ENCODE assay signal across 13 cellular contexts in genomic region chr2:143246246-143246645, GRCh38.
DNase-seq lines count a peak whose midpoint lies in the region; ATAC-seq and TF ChIP-seq lines count a peak whose summit lies in the region.
"Had no signal": no experiment of that assay in that cellular context is flagged by ENCODE, and none has a peak within 500 bp of the region (broad histone marks: within the 10 kb centered on the region; RNA-seq: fewer than 3 reads in every experiment).

No MANE protein-coding gene starts in this region.

- H3K4me3 Mint-ChIP-seq in activated naive CD4-positive, alpha-beta T cell treated with anti-CD3 and anti-CD28 coated beads for 36 hours: no peak overlapping the region
- H3K4me3 Mint-ChIP-seq in stimulated activated effector memory CD8-positive, alpha-beta T cell treated with anti-CD3 and anti-CD28 coated beads, Interleukin-12 subunit alpha, Interleukin-12 subunit beta, amount 100 ng/mL, for 72 hours: no peak overlapping the region
- H3K4me3 Mint-ChIP-seq in stimulated activated naive B cell treated with anti-CD40 and anti-IgM and Interleukin-4, amounts not matched to agents 10 μg/mL and 1 μg/mL and 100 μg/mL, for 72 hours: no peak overlapping the region
- H3K4me3 Mint-ChIP-seq: IgD-negative memory B cell had no signal

- peaks cover 8 to 11% of the 10 kb centered on the region in 2 donors for H3K36me3 Mint-ChIP-seq in activated naive CD4-positive, alpha-beta T cell treated with anti-CD3 and anti-CD28 coated beads, Interleukin-2, amount 50 U/mL, for 72 hours
- H3K36me3 Mint-ChIP-seq in activated naive CD4-positive, alpha-beta T cell treated with anti-CD3 and anti-CD28 coated beads for 36 hours (ENCODE audit: low read depth): peaks cover 12% of the 10 kb centered on the region
- peaks cover 18% of the 10 kb centered on the region for H3K36me3 Mint-ChIP-seq in stimulated activated effector memory CD8-positive, alpha-beta T cell treated with anti-CD3 and anti-CD28 coated beads, Interleukin-12 subunit alpha, Interleukin-12 subunit beta, amount 100 ng/mL, for 72 hours
- H3K36me3 Mint-ChIP-seq in stimulated activated naive B cell treated with anti-CD40 and anti-IgM and Interleukin-4, amounts not matched to agents 10 μg/mL and 1 μg/mL and 100 μg/mL, for 72 hours: peaks cover 12 to 15% of the 10 kb centered on the region in 2 donors

- TF ChIP-seq CTCF in DND-41 (IDR thresholded peaks at IDR 0.05; ENCODE audit: borderline replicate concordance, extremely low read depth, low read length, poor library complexity, severe bottlenecking) (no peak), Loucy (conservative IDR thresholded peaks at IDR 0.05; ENCODE audit: low read length) (no peak)

- intact Hi-C loops in activated naive CD4-positive, alpha-beta T cell treated with anti-CD3 and anti-CD28 coated beads for 36 hours (cut with micrococcal nuclease): no loop called here

- H3K4me3 ChIP-seq in DND-41 (ENCODE audit: low read depth in 1 of 2, low read length in 2 of 2) (no peak overlapping the region), Loucy (ENCODE audit: low read length, poor library complexity, severe bottlenecking) (no peak overlapping the region)
- H3K4me3 ChIP-seq: A549, BLaER1, HAP-1 had no signal

- peaks cover 20% of the 10 kb centered on the region for H3K4me1 ChIP-seq in DND-41 (ENCODE audit: insufficient read depth, low read length)
- H3K4me1 ChIP-seq in Loucy (ENCODE audit: insufficient read depth, low read length, poor library complexity, severe bottlenecking): peaks cover 47% of the 10 kb centered on the region
- H3K4me1 ChIP-seq: A549, BLaER1 had no signal

- CTCF ChIA-PET in activated naive CD4-positive, alpha-beta T cell treated with anti-CD3 and anti-CD28 coated beads for 36 hours (lab: Charles Lee): interaction anchor here (0.6 to 2.9 kb wide), 4 partner anchors 12 to 135 kb away, joined by 3 to 17 read pairs (median 9); no protein-coding TSS in a partner anchor

- no peaks in the 10 kb centered on the region for H3K27me3 Mint-ChIP-seq in activated naive CD4-positive, alpha-beta T cell treated with anti-CD3 and anti-CD28 coated beads for 36 hours (ENCODE audit: low read depth)
- H3K27me3 Mint-ChIP-seq in stimulated activated naive B cell treated with anti-CD40 and anti-IgM and Interleukin-4, amounts not matched to agents 10 μg/mL and 1 μg/mL and 100 μg/mL, for 72 hours: no peaks in the 10 kb centered on the region
- H3K27me3 Mint-ChIP-seq: IgD-negative memory B cell had no signal

- H3F3A ChIP-seq in Loucy (ENCODE audit: low read depth): no peaks in the 10 kb centered on the region

- H3K27ac ChIP-seq in DND-41 (ENCODE audit: low read length): peak overlapping the region; percentile 18; the same call in 1 of the 2 replicates
- H3K27ac ChIP-seq: A549, BLaER1 had no signal

- H3K79me2 ChIP-seq in DND-41 (ENCODE audit: insufficient read depth, low read length) (peaks cover 98% of the 10 kb centered on the region), Loucy (ENCODE audit: insufficient read depth, low read length) (peaks cover 53% of the 10 kb centered on the region)

- H4K20me1 ChIP-seq in DND-41 (ENCODE audit: insufficient read depth, low read length) (no peaks in the 10 kb centered on the region), Loucy (ENCODE audit: insufficient read depth, low read length, poor library complexity, severe bottlenecking) (peaks cover 12% of the 10 kb centered on the region)
- H4K20me1 ChIP-seq: BLaER1 had no signal

- H3K36me3 ChIP-seq in DND-41 (ENCODE audit: insufficient read depth, low read length) (peaks cover 78% of the 10 kb centered on the region), Loucy (ENCODE audit: insufficient read depth, low read length) (peaks cover 24% of the 10 kb centered on the region)
- H3K36me3 ChIP-seq: HAP-1 had no signal

- no peaks in the 10 kb centered on the region for H3K9me2 ChIP-seq in Loucy (replicated peaks; ENCODE audit: low read depth, low read length)

- H3K27ac Mint-ChIP-seq in activated naive CD4-positive, alpha-beta T cell treated with anti-CD3 and anti-CD28 coated beads, Interleukin-2, amount 50 U/mL, for 72 hours: no peak overlapping the region
- no peak overlapping the region for H3K27ac Mint-ChIP-seq in activated naive CD4-positive, alpha-beta T cell treated with anti-CD3 and anti-CD28 coated beads for 36 hours
- no peak overlapping the region for H3K27ac Mint-ChIP-seq in stimulated activated effector memory CD8-positive, alpha-beta T cell treated with anti-CD3 and anti-CD28 coated beads, Interleukin-12 subunit alpha, Interleukin-12 subunit beta, amount 100 ng/mL, for 72 hours
- H3K27ac Mint-ChIP-seq in stimulated activated naive B cell treated with anti-CD40 and anti-IgM and Interleukin-4, amounts not matched to agents 10 μg/mL and 1 μg/mL and 100 μg/mL, for 72 hours: no peak overlapping the region

- H2AFZ ChIP-seq in DND-41 (ENCODE audit: low read depth, low read length) (no peak overlapping the region), Loucy (ENCODE audit: low read length) (no peak overlapping the region)

- no peak overlapping the region for H3K4me2 ChIP-seq in DND-41 (ENCODE audit: insufficient read depth, low read length)
- peak overlapping the region; percentile 75 for H3K4me2 ChIP-seq in Loucy (ENCODE audit: low read depth, low read length, poor library complexity, severe bottlenecking)
- H3K4me2 ChIP-seq: A549, BLaER1 had no signal

- peaks cover 29% of the 10 kb centered on the region for H3K4me1 Mint-ChIP-seq in activated naive CD4-positive, alpha-beta T cell treated with anti-CD3 and anti-CD28 coated beads for 36 hours (ENCODE audit: low read depth)
- H3K4me1 Mint-ChIP-seq in stimulated activated effector memory CD8-positive, alpha-beta T cell treated with anti-CD3 and anti-CD28 coated beads, Interleukin-12 subunit alpha, Interleukin-12 subunit beta, amount 100 ng/mL, for 72 hours: peaks cover 12% of the 10 kb centered on the region
- peaks cover 5 to 9% of the 10 kb centered on the region in 2 donors for H3K4me1 Mint-ChIP-seq in stimulated activated naive B cell treated with anti-CD40 and anti-IgM and Interleukin-4, amounts not matched to agents 10 μg/mL and 1 μg/mL and 100 μg/mL, for 72 hours

- H3K9me3 Mint-ChIP-seq in activated naive CD4-positive, alpha-beta T cell treated with anti-CD3 and anti-CD28 coated beads, Interleukin-2, amount 50 U/mL, for 72 hours: no peaks in the 10 kb centered on the region
- H3K9me3 Mint-ChIP-seq in activated naive CD4-positive, alpha-beta T cell treated with anti-CD3 and anti-CD28 coated beads for 36 hours: no peaks in the 10 kb centered on the region
- H3K9me3 Mint-ChIP-seq in stimulated activated effector memory CD8-positive, alpha-beta T cell treated with anti-CD3 and anti-CD28 coated beads, Interleukin-12 subunit alpha, Interleukin-12 subunit beta, amount 100 ng/mL, for 72 hours: no peaks in the 10 kb centered on the region
- no peaks in the 10 kb centered on the region for H3K9me3 Mint-ChIP-seq in stimulated activated naive B cell treated with anti-CD40 and anti-IgM and Interleukin-4, amounts not matched to agents 10 μg/mL and 1 μg/mL and 100 μg/mL, for 72 hours
- H3K9me3 Mint-ChIP-seq: IgD-negative memory B cell had no signal

- no peak for DNase-seq in activated naive CD4-positive, alpha-beta T cell treated with anti-CD3 and anti-CD28 coated beads, Interleukin-2, amount 50 U/mL, for 72 hours (ENCODE audit: low spot score in 2 of 2)
- DNase-seq in activated naive CD4-positive, alpha-beta T cell treated with anti-CD3 and anti-CD28 coated beads for 36 hours: no peak
- DNase-seq in DND-41 (no peak), COLO829 (ENCODE audit: low spot score) (no peak)
- DNase-seq in stimulated activated effector memory CD8-positive, alpha-beta T cell treated with anti-CD3 and anti-CD28 coated beads, Interleukin-12 subunit alpha, Interleukin-12 subunit beta, amount 100 ng/mL, for 72 hours (ENCODE audit: low spot score in 2 of 2): no peak
- DNase-seq in stimulated activated naive B cell treated with anti-CD40 and anti-IgM and Interleukin-4, amounts not matched to agents 10 μg/mL and 1 μg/mL and 100 μg/mL, for 72 hours: no peak
- DNase-seq: DMS79, EL had no signal

- H3K27me3 ChIP-seq in DND-41 (ENCODE audit: insufficient read depth, low read length, poor library complexity) (no peaks in the 10 kb centered on the region), Loucy (ENCODE audit: insufficient read depth, low read length, poor library complexity, severe bottlenecking) (no peaks in the 10 kb centered on the region)
- H3K27me3 ChIP-seq: BLaER1 had no signal

- no peaks in the 10 kb centered on the region for H3K9me3 ChIP-seq in DND-41 (ENCODE audit: insufficient read depth, low read length, severe bottlenecking)
- no peaks in the 10 kb centered on the region for H3K9me3 ChIP-seq in Loucy (ENCODE audit: insufficient read depth, low read depth, low read length)
- H3K9me3 ChIP-seq: A549, BLaER1, HAP-1 had no signal

- no peak overlapping the region for H3K9ac ChIP-seq in DND-41 (ENCODE audit: low read depth, low read length)
- no peak overlapping the region for H3K9ac ChIP-seq in Loucy (ENCODE audit: low read depth, low read length, poor library complexity, severe bottlenecking)
- H3K9ac ChIP-seq: BLaER1 had no signal

- ATAC-seq in activated naive CD4-positive, alpha-beta T cell treated with anti-CD3 and anti-CD28 coated beads, Interleukin-2, amount 50 U/mL, for 72 hours: peak; percentile 43 to 56
- no peak for ATAC-seq in DND-41 (ENCODE audit: insufficient read depth, low read depth)
- ATAC-seq in stimulated activated effector memory CD8-positive, alpha-beta T cell treated with anti-CD3 and anti-CD28 coated beads, Interleukin-12 subunit alpha, Interleukin-12 subunit beta, amount 100 ng/mL, for 72 hours: peak; percentile 84
- ATAC-seq in stimulated activated naive B cell treated with anti-CD40 and anti-IgM and Interleukin-4, amounts not matched to agents 10 μg/mL and 1 μg/mL and 100 μg/mL, for 72 hours (replicated peaks): no peak
- ATAC-seq: A549 had no signal

Comparison
In these comparisons a context has a peak if more than half of its experiments do, and no peak if none do; other contexts are left out.
1. ATAC-seq: peak in activated naive CD4-positive, alpha-beta T cell treated with anti-CD3 and anti-CD28 coated beads, Interleukin-2, amount 50 U/mL, for 72 hours (2 of 2) and stimulated activated effector memory CD8-positive, alpha-beta T cell treated with anti-CD3 and anti-CD28 coated beads, Interleukin-12 subunit alpha, Interleukin-12 subunit beta, amount 100 ng/mL, for 72 hours (single experiment); none in DND-41 (single experiment) and stimulated activated naive B cell treated with anti-CD40 and anti-IgM and Interleukin-4, amounts not matched to agents 10 μg/mL and 1 μg/mL and 100 μg/mL, for 72 hours (0 of 2).